22 cellular contexts compared by ENCODE assay signal in genomic region chr20:32468860-32469259, GRCh38.
DNase-seq lines count a peak whose midpoint lies in the region; ATAC-seq and TF ChIP-seq lines count a peak whose summit lies in the region.
"Had no signal": no experiment of that assay in that cellular context is flagged by ENCODE, and none has a peak within 500 bp of the region (broad histone marks: within the 10 kb centered on the region; RNA-seq: fewer than 3 reads in every experiment).

No MANE protein-coding gene starts in this region.

- H3K27ac ChIP-seq in heart left ventricle (peak overlapping the region in 9 of 12 donors; percentile 33 to 93 (median 79)), right atrium auricular region (no peak overlapping the region), hepatocyte (peak overlapping the region; percentile 44)
- H3K27ac ChIP-seq: foreskin keratinocyte had no signal

- TF ChIP-seq CTCF in heart left ventricle (IDR thresholded peaks at IDR 0.05), result no peak
- TF ChIP-seq CTCF in right atrium auricular region (IDR thresholded peaks at IDR 0.05), result no peak
- TF ChIP-seq CTCF in hepatocyte (IDR thresholded peaks at IDR 0.05; ENCODE audit: poor library complexity), result no peak
- TF ChIP-seq CTCF in progenitor cell of endocrine pancreas (IDR thresholded peaks at IDR 0.05; ENCODE audit: unreplicated experiment), result no peak

- no peaks in the 10 kb centered on the region for H3K9me2 ChIP-seq in hepatocyte (replicated peaks; ENCODE audit: insufficient read depth)

- H2AFZ ChIP-seq in hepatocyte, result no peak overlapping the region

- H3K27me3 ChIP-seq in heart left ventricle (no peaks in the 10 kb centered on the region), right atrium auricular region (no peaks in the 10 kb centered on the region), hepatocyte (no peaks in the 10 kb centered on the region)
- H3K27me3 ChIP-seq: foreskin keratinocyte, neutrophil, SJSA1 had no signal

- H3K4me1 ChIP-seq in heart left ventricle (peaks cover 10 to 86% (median 63%) of the 10 kb centered on the region in 12 donors), right atrium auricular region (peaks cover 0 to 95% of the 10 kb centered on the region in 2 donors), hepatocyte (ENCODE audit: insufficient read depth) (peaks cover 88% of the 10 kb centered on the region)
- H3K4me1 ChIP-seq: foreskin keratinocyte had no signal

- peaks cover 96% of the 10 kb centered on the region for H3K79me2 ChIP-seq in hepatocyte

- WGBS in heart left ventricle, 4 donors, result 75 to 84% (median 82%) methylated on average over 7 of the region's 7 CpGs
- 94% methylated on average over 7 of the region's 7 CpGs for WGBS in hepatocyte (ENCODE audit: low lambda C conversion rate, missing lambda C conversion rate)

- H3K4me1 Mint-ChIP-seq in progenitor cell of endocrine pancreas (ENCODE audit: low read depth), result peaks cover 44% of the 10 kb centered on the region

- H3K9me3 Mint-ChIP-seq in progenitor cell of endocrine pancreas (ENCODE audit: low read depth), result no peaks in the 10 kb centered on the region

- H3K36me3 ChIP-seq in heart left ventricle (peaks cover 0 to 20% (median 0%) of the 10 kb centered on the region in 9 donors), right atrium auricular region (no peaks in the 10 kb centered on the region), hepatocyte (replicated peaks; ENCODE audit: insufficient read depth, low read depth) (no peaks in the 10 kb centered on the region)

- peaks cover 84% of the 10 kb centered on the region for H4K20me1 ChIP-seq in hepatocyte (ENCODE audit: insufficient read depth, poor library complexity, severe bottlenecking)

- intact Hi-C loops in heart left ventricle (cut with DNase I), result no loop called here

- peaks cover 14% of the 10 kb centered on the region for H3K36me3 Mint-ChIP-seq in progenitor cell of endocrine pancreas (ENCODE audit: insufficient read depth)

- no peak for ATAC-seq in heart left ventricle
- ATAC-seq: A549, foreskin keratinocyte, PC-3 had no signal

- H3K9me3 ChIP-seq in heart left ventricle (no peaks in the 10 kb centered on the region), right atrium auricular region (no peaks in the 10 kb centered on the region), hepatocyte (ENCODE audit: low read depth) (no peaks in the 10 kb centered on the region)
- H3K9me3 ChIP-seq: A549, neutrophil, SJSA1 had no signal

- DNase-seq in heart left ventricle (peak in 1 of 5 donors; percentile 35), right atrium auricular region (ENCODE audit: low spot score) (no peak), hepatocyte (ENCODE audit: low spot score) (no peak), progenitor cell of endocrine pancreas (ENCODE audit: low spot score, unreplicated experiment) (no peak), NOMO-1 treated with DMSO at 0.1 percent for 48 hours (lab: John Stamatoyannopoulos, UW; ENCODE audit: unreplicated experiment) (no peak), DMS53 (lab: John Stamatoyannopoulos, UW) (no peak), GOT3 (lab: John Stamatoyannopoulos, UW) (no peak)
- no peak for DNase-seq in effector CD8-positive, alpha-beta T cell (lab: John Stamatoyannopoulos, UW)
- DNase-seq: activated CD4-positive, alpha-beta T cell treated with anti-CD3 and anti-CD28 coated beads, Interleukin-2, amount 50 U/mL, for 48 hours; activated naive CD4-positive, alpha-beta T cell treated with Interleukin-2 at 50 U/mL for 16 hours; cortex of kidney; foreskin keratinocyte; GDM1; kidney glomerular epithelial cell; NCI-H1436; PC-3; stimulated activated naive CD4-positive, alpha-beta T cell treated with Interleukin-2 at 50 U/mL for 16 hours; T-helper 2 cell had no signal

- H3K4me3 ChIP-seq in heart left ventricle (no peak overlapping the region), right atrium auricular region (no peak overlapping the region), hepatocyte (no peak overlapping the region)
- H3K4me3 ChIP-seq: A549, SJSA1 had no signal

- no peak overlapping the region for H3K4me2 ChIP-seq in hepatocyte
- H3K4me2 ChIP-seq: A549 had no signal

- no peak overlapping the region for H3K4me3 Mint-ChIP-seq in progenitor cell of endocrine pancreas (ENCODE audit: low read depth)
- H3K4me3 Mint-ChIP-seq: CD14-positive monocyte had no signal

- peak overlapping the region; percentile 49 for H3K27ac Mint-ChIP-seq in progenitor cell of endocrine pancreas

- no peak for TF ChIP-seq POLR2A in heart left ventricle (IDR thresholded peaks at IDR 0.05)

- H3K27me3 Mint-ChIP-seq in progenitor cell of endocrine pancreas, result no peaks in the 10 kb centered on the region

Comparison
In these comparisons a context has a peak if more than half of its experiments do, and no peak if none do; other contexts are left out.
1. H3K27ac ChIP-seq: peak in heart left ventricle (9 of 12) and hepatocyte (single experiment); none in right atrium auricular region (0 of 2).